1 cellular context compared by ENCODE assay signal in the genomic region with DNA sequence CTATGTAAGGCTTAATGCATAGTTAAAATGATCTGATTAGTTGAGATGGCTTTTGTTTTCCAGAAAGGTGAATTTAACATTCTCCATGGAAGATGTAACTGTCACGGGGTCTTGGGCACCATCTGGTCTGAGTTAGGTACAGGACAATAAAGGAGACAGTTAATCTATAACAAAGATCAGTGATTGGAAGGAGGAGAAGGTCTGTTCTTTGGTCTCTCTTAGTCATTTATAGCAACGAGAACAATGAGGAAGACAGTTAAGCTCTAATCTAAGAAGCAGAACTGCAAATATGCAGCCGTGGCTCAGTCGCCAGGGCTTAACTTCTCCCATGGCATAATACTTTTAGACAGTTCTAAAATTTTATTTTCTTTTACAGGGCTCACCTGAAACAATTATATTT.
TF ChIP-seq lines count a peak whose summit lies in the region.

No MANE protein-coding gene starts in this region.

TF ChIP-seq in HepG2, 621 proteins besides CTCF, POLR2A, EP300 and RAD21 (continued from another document):
- TF ChIP-seq ZNF253 (CRISPR knock-in tag; IDR thresholded peaks at IDR 0.05; ENCODE audit: borderline replicate concordance) (no peak), NFE2L2 (IDR thresholded peaks at IDR 0.05; ENCODE audit: low read length) (no peak)
